Comparison of ENCODE assay signal across 8 cellular contexts in genomic region chr3:165185707-165186327, GRCh38. TPM values are rescaled to one million over a fixed set of nuclear protein-coding genes. Genes with fewer than 3 reads are reported as not detected.
DNase-seq lines count a peak whose midpoint lies in the region; ATAC-seq and TF ChIP-seq lines count a peak whose summit lies in the region.

No MANE protein-coding gene starts in this region.

- intact Hi-C loops in body of pancreas (cut with DNase I) (loop anchor here (10.0 kb wide), 1 partner anchor 1271 kb away; no protein-coding TSS in a partner anchor), stomach (cut with DNase I; ENCODE audit: low total_unique reads) (no loop called here)

- 9 to 11% methylated on average over 8 of the region's 8 CpGs for WGBS in body of pancreas, 2 donors
- WGBS in stomach, 5 donors: 14 to 18% (median 16%) methylated on average over 8 of the region's 8 CpGs

- DNase-seq in GF-D8 (lab: John Stamatoyannopoulos, UW) (peak; percentile 4), H4 (ENCODE audit: low spot score) (peak; percentile 75), NOMO-1 (lab: John Stamatoyannopoulos, UW; ENCODE audit: unreplicated experiment in 2 of 2) (peak; percentile 9 to 55), body of pancreas (peak; percentile 61 to 73 (median 66)), kidney epithelial cell (ENCODE audit: low read depth) (no peak), stomach (peak; percentile 49)

- no peak overlapping the region for H3K4me3 ChIP-seq in body of pancreas
- no peak overlapping the region for H3K4me3 ChIP-seq in kidney epithelial cell (ENCODE audit: low read depth, low read length)
- H3K4me3 ChIP-seq in stomach: no peak overlapping the region

- TF ChIP-seq POLR2A in body of pancreas (IDR thresholded peaks at IDR 0.05) (no peak), stomach (IDR thresholded peaks at IDR 0.05) (no peak)

- H3K9me3 ChIP-seq in body of pancreas (no peaks in the 10 kb centered on the region), stomach (no peaks in the 10 kb centered on the region)

- peak; percentile 89 for ATAC-seq in body of pancreas

- H3K27ac ChIP-seq in 22Rv1: no peak overlapping the region
- H3K27ac ChIP-seq in body of pancreas: no peak overlapping the region
- H3K27ac ChIP-seq in stomach: no peak overlapping the region

- H3K27me3 ChIP-seq in body of pancreas (no peaks in the 10 kb centered on the region), kidney epithelial cell (ENCODE audit: control insufficient read depth, insufficient read depth, low read length) (peaks cover 7% of the 10 kb centered on the region), stomach (no peaks in the 10 kb centered on the region)

- TF ChIP-seq CTCF in 22Rv1 (IDR thresholded peaks at IDR 0.05): peak; percentile 85
- TF ChIP-seq CTCF in body of pancreas (IDR thresholded peaks at IDR 0.05): peak; percentile 57 to 87 (median 82)
- peak; percentile 82 for TF ChIP-seq CTCF in kidney epithelial cell (IDR thresholded peaks at IDR 0.05; ENCODE audit: insufficient read depth, low read length, poor library complexity, severe bottlenecking)
- TF ChIP-seq CTCF in stomach (IDR thresholded peaks at IDR 0.05): peak in 5 of 7 experiments; percentile 48 to 74 (median 64)

- TF ChIP-seq EP300 in Ishikawa (IDR thresholded peaks at IDR 0.05; ENCODE audit: borderline replicate concordance) (no peak), stomach (IDR thresholded peaks at IDR 0.05) (no peak)

- TF ChIP-seq RAD21 in Ishikawa (IDR thresholded peaks at IDR 0.05; ENCODE audit: low read depth): peak; percentile 92

- H3K4me1 ChIP-seq in body of pancreas (peaks cover 4% of the 10 kb centered on the region), stomach (peaks cover 0 to 5% (median 0%) of the 10 kb centered on the region in 4 donors)

- H3K36me3 ChIP-seq in body of pancreas (replicated peaks in 1 of 2; ENCODE audit: insufficient read depth in 1 of 2, low read depth in 2 of 2): no peaks in the 10 kb centered on the region
- H3K36me3 ChIP-seq in kidney epithelial cell (ENCODE audit: control insufficient read depth, insufficient read depth, low read length): no peaks in the 10 kb centered on the region
- no peaks in the 10 kb centered on the region for H3K36me3 ChIP-seq in stomach

TF ChIP-seq in Ishikawa, 13 proteins besides CTCF, POLR2A, EP300 and RAD21:
- TF ChIP-seq FOXM1 (IDR thresholded peaks at IDR 0.05; ENCODE audit: borderline replicate concordance, low read depth): no peak
- no peak for TF ChIP-seq REST (IDR thresholded peaks at IDR 0.05; ENCODE audit: low read depth)
- no peak for TF ChIP-seq NFIC (IDR thresholded peaks at IDR 0.05)
- no peak for TF ChIP-seq CREB1 (IDR thresholded peaks at IDR 0.05; ENCODE audit: low read depth)
- TF ChIP-seq, protein P1, sequence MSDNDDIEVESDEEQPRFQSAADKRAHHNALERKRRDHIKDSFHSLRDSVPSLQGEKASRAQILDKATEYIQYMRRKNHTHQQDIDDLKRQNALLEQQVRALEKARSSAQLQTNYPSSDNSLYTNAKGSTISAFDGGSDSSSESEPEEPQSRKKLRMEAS (IDR thresholded peaks at IDR 0.05): no peak
- no peak for TF ChIP-seq TAF1 (IDR thresholded peaks at IDR 0.05; ENCODE audit: low read depth)
- TF ChIP-seq YY1 (IDR thresholded peaks at IDR 0.05; ENCODE audit: low read depth): no peak
- no peak for TF ChIP-seq TCF12 (IDR thresholded peaks at IDR 0.05; ENCODE audit: low read depth)
- TF ChIP-seq ZBTB7A (IDR thresholded peaks at IDR 0.05; ENCODE audit: low read depth): no peak
- no peak for TF ChIP-seq CEBPB (IDR thresholded peaks at IDR 0.05)
- TF ChIP-seq EGR1 (IDR thresholded peaks at IDR 0.05): no peak

RNA-seq across cellular contexts. Expression of gene SLITRK3, which starts 10.4 kb away (rescaled TPM):
- 0.25 TPM in 1 of 2 replicates, not detected in the other for total RNA-seq in H4 (2014; rRNA removed; shearing (Covaris generic))
- total RNA-seq in body of pancreas: not detected
- total RNA-seq in kidney epithelial cell: not detected in 2 replicates
- total RNA-seq in stomach: 1 to 10 TPM in 1 of 5 donors, under 1 TPM in 1, not detected in 3; 0.72 to 2.6 TPM
- polyA plus RNA-seq in stomach: under 1 TPM in 2 of 3 donors, not detected in 1; 0.06 to 0.48 TPM
